In genomic region chr2:29260151-29260772, GRCh38 we compare ENCODE assay signal across 18 cellular contexts.
DNase-seq lines count a peak whose midpoint lies in the region; ATAC-seq and TF ChIP-seq lines count a peak whose summit lies in the region.
"Had no signal": no experiment of that assay in that cellular context is flagged by ENCODE, and none has a peak within 500 bp of the region (broad histone marks: within the 10 kb centered on the region; RNA-seq: fewer than 3 reads in every experiment).

No MANE protein-coding gene starts in this region.

- no peak overlapping the region for H3K9ac ChIP-seq in HCT116 (ENCODE audit: low read length)
- H3K9ac ChIP-seq in adipocyte (ENCODE audit: low read length): no peak overlapping the region
- H3K9ac ChIP-seq in skeletal muscle satellite cell (ENCODE audit: low read depth, low read length): peak overlapping the region; percentile 65

- H3K4me2 ChIP-seq in HCT116 (ENCODE audit: low read length): peak overlapping the region; percentile 60
- peak overlapping the region; percentile 63 for H3K4me2 ChIP-seq in skeletal muscle satellite cell (ENCODE audit: low read length)

- H3K4me1 ChIP-seq in HCT116 (ENCODE audit: control insufficient read depth in 1 of 2, insufficient read depth in 2 of 2, low read length in 2 of 2) (peaks cover 13 to 16% of the 10 kb centered on the region in 2 experiments), adipocyte (ENCODE audit: control insufficient read depth, insufficient read depth, low read length) (peaks cover 12% of the 10 kb centered on the region), skeletal muscle satellite cell (ENCODE audit: control insufficient read depth, insufficient read depth, low read length) (peaks cover 26% of the 10 kb centered on the region)
- H3K4me1 ChIP-seq: right atrium auricular region, upper lobe of left lung had no signal

- H4K20me1 ChIP-seq in HCT116 (ENCODE audit: insufficient read depth): no peaks in the 10 kb centered on the region

- intact Hi-C loops in HCT116 (cut with micrococcal nuclease): no loop called here
- intact Hi-C loops in posterior vena cava (cut with DNase I): no loop called here

- no peak for TF ChIP-seq RAD21 in HCT116 (IDR thresholded peaks at IDR 0.05; ENCODE audit: low read depth)

- H2AFZ ChIP-seq in HCT116 (ENCODE audit: low read depth, low read length, poor library complexity, severe bottlenecking): peak overlapping the region; percentile 3

- no peaks in the 10 kb centered on the region for H3K79me2 ChIP-seq in HCT116 (ENCODE audit: insufficient read depth, low read length)

- no peaks in the 10 kb centered on the region for H3K9me2 ChIP-seq in HCT116 (ENCODE audit: insufficient read depth)

- H3K9me3 ChIP-seq in HCT116 (ENCODE audit: control insufficient read depth in 1 of 2, insufficient read depth in 1 of 2, low read depth in 1 of 2, low read length in 2 of 2) (no peaks in the 10 kb centered on the region), adipocyte (ENCODE audit: control insufficient read depth, low read length) (no peaks in the 10 kb centered on the region), skeletal muscle satellite cell (replicated peaks; ENCODE audit: low read length) (no peaks in the 10 kb centered on the region)
- H3K9me3 ChIP-seq: right atrium auricular region, upper lobe of left lung had no signal

- no peaks in the 10 kb centered on the region for H3K36me3 ChIP-seq in HCT116 (ENCODE audit: control insufficient read depth in 1 of 2, insufficient read depth in 2 of 2, low read length in 2 of 2)
- H3K36me3 ChIP-seq in adipocyte (ENCODE audit: control insufficient read depth, insufficient read depth, low read length, severe bottlenecking): no peaks in the 10 kb centered on the region
- H3K36me3 ChIP-seq in skeletal muscle satellite cell (ENCODE audit: insufficient read depth, low read length): no peaks in the 10 kb centered on the region
- H3K36me3 ChIP-seq: right atrium auricular region, upper lobe of left lung had no signal

- TF ChIP-seq POLR2A in HCT116 (IDR thresholded peaks at IDR 0.05; ENCODE audit: borderline replicate concordance, extremely low read depth, insufficient read depth, insufficient read length): no peak

- RAD21 ChIA-PET in HCT116 (lab: Charles Lee; ENCODE audit: low non-redundant PET in 1 of 2, low total read pairs in 2 of 2, uncharacterized antibody in 2 of 2, unreplicated experiment in 2 of 2): no interaction called here

- 0 out of 2 replicates have a peak, but pooled peaks cover 1% of the 10 kb centered on the region for H3K27me3 ChIP-seq in HCT116 (ENCODE audit: insufficient read depth, low read length)
- peaks cover 4% of the 10 kb centered on the region for H3K27me3 ChIP-seq in adipocyte (replicated peaks; ENCODE audit: control insufficient read depth, insufficient read depth, low read length)
- no peaks in the 10 kb centered on the region for H3K27me3 ChIP-seq in skeletal muscle satellite cell (ENCODE audit: control insufficient read depth, insufficient read depth, low read length)
- H3K27me3 ChIP-seq: right atrium auricular region, upper lobe of left lung had no signal

- CTCF ChIA-PET in HCT116 (lab: Charles Lee): interaction anchor here (1.3 kb wide), 1 partner anchor 21 kb away, joined by 4 read pairs; no protein-coding TSS in a partner anchor

- no TSS peak for BruUV-seq in HCT116 (replicated peaks; lab: Mats Ljungman, UMichigan)

- DNase-seq in HCT116 (ENCODE audit: low read depth, low spot score) (no peak), adipocyte (ENCODE audit: low read depth) (peak; percentile 67), fibroblast of mammary gland (ENCODE audit: low read depth) (peak; percentile 74), COLO668 (lab: John Stamatoyannopoulos, UW; ENCODE audit: unreplicated experiment) (no peak), NCI-H1105 treated with DMSO at 0.1 percent for 48 hours (lab: John Stamatoyannopoulos, UW) (no peak), OCI-M1 (lab: John Stamatoyannopoulos, UW) (no peak), posterior vena cava (ENCODE audit: low spot score) (no peak)
- DNase-seq: activated naive CD4-positive, alpha-beta T cell treated with Interleukin-2 at 50 U/mL for 16 hours; CD4-positive, CD25-positive, alpha-beta regulatory T cell; central memory CD4-positive, alpha-beta T cell; NCI-H1694; NCI-H524; nephron progenitor cell; stimulated activated CD4-positive, alpha-beta T cell treated with anti-CD3 and anti-CD28 coated beads, Interleukin-4, amount 100 ng/mL, for 4 hours; upper lobe of left lung had no signal

- TF ChIP-seq CTCF in HCT116 (IDR thresholded peaks at IDR 0.05 in 2 of 3, conservative IDR thresholded peaks at IDR 0.05 in 1 of 3; ENCODE audit: borderline replicate concordance in 1 of 3, insufficient read depth in 1 of 3, low read depth in 2 of 3, low read length in 2 of 3): no peak
- no peak for TF ChIP-seq CTCF in fibroblast of mammary gland (conservative IDR thresholded peaks at IDR 0.05; ENCODE audit: control insufficient read depth, insufficient read depth, low read depth, low read length)

- POLR2A ChIA-PET in HCT116 (lab: Charles Lee): no interaction called here

- H3K4me3 ChIP-seq in HCT116 (replicated peaks in 1 of 2; ENCODE audit: low read depth in 1 of 2, low read length in 2 of 2) (peak overlapping the region; percentile 1 to 29; a peak in 3 of 4 replicates), adipocyte (ENCODE audit: low read length) (peak overlapping the region; percentile 16), fibroblast of mammary gland (ENCODE audit: control insufficient read depth, low read depth, low read length) (no peak overlapping the region), skeletal muscle satellite cell (ENCODE audit: low read length) (no peak overlapping the region)
- H3K4me3 ChIP-seq: right atrium auricular region, upper lobe of left lung had no signal

- H3K27ac ChIP-seq in HCT116 (ENCODE audit: low read depth, low read length): peak overlapping the region; percentile 5; the same call in 1 of the 2 replicates
- H3K27ac ChIP-seq: right atrium auricular region, upper lobe of left lung had no signal

- peak; percentile 74 for ATAC-seq in HCT116
- ATAC-seq: WTC11 had no signal

TF ChIP-seq in HCT116, 20 proteins besides CTCF, POLR2A, EP300 and RAD21:
- TF ChIP-seq ELF1 (IDR thresholded peaks at IDR 0.05; ENCODE audit: borderline replicate concordance, low read depth) (no peak), CBX3 (IDR thresholded peaks at IDR 0.05; ENCODE audit: low read depth) (peak; percentile 70), YY1 (IDR thresholded peaks at IDR 0.05; ENCODE audit: extremely low read depth, insufficient replicate concordance, low read depth, low read length) (no peak), EZH2phosphoT487 (IDR thresholded peaks at IDR 0.05; ENCODE audit: borderline replicate concordance) (no peak), MAX (IDR thresholded peaks at IDR 0.05) (no peak), FOSL1 (IDR thresholded peaks at IDR 0.05; ENCODE audit: low read depth) (peak; percentile 73), REST (IDR thresholded peaks at IDR 0.05; ENCODE audit: low read depth) (no peak), SP1 (IDR thresholded peaks at IDR 0.05; ENCODE audit: low read depth) (peak; percentile 40), EGR1 (IDR thresholded peaks at IDR 0.05; ENCODE audit: low read depth) (peak; percentile 73), ZBTB33 (IDR thresholded peaks at IDR 0.05; ENCODE audit: extremely low read depth, insufficient replicate concordance, low read length) (no peak)

Comparison
In these comparisons a context has a peak if more than half of its experiments do, and no peak if none do; other contexts are left out.
1. DNase-seq: peak in adipocyte (single experiment) and fibroblast of mammary gland (single experiment); none in HCT116 (single experiment), COLO668 (single experiment), NCI-H1105 treated with DMSO at 0.1 percent for 48 hours (single experiment), OCI-M1 (single experiment) and posterior vena cava (single experiment).
2. H3K4me3 ChIP-seq: peak in HCT116 (2 of 2) and adipocyte (single experiment); none in fibroblast of mammary gland (single experiment) and skeletal muscle satellite cell (single experiment).